Comparison of ENCODE assay signal across 8 cellular contexts in genomic region chr15:64775551-64776401, GRCh38. TPM values are rescaled to one million over a fixed set of nuclear protein-coding genes. Genes with fewer than 3 reads are reported as not detected.
DNase-seq lines count a peak whose midpoint lies in the region; ATAC-seq and TF ChIP-seq lines count a peak whose summit lies in the region.

Gene RBPMS2, minus strand, starts transcription at chr15:64775589. Its CDS starts 270 bp downstream, at chr15:64775319.

- peak within 1 kb of the TSS; percentile 78 for H3K4me3 Mint-ChIP-seq in activated T-helper 1 cell treated with anti-CD3 and anti-CD28 coated beads, Interleukin-12 subunit alpha, Interleukin-12 subunit beta, Interleukin-2, Interleukin-4 antibody, amounts not matched to agents 30 ng/mL and 10 ng/mL and 1 ng/mL, durations not matched to agents 14 hours and 24 hours and 36 hours

- H3K27ac ChIP-seq in hepatocyte, result peak within 1 kb of the TSS; percentile 70

- H3K4me3 ChIP-seq in hepatocyte, result peak within 1 kb of the TSS; percentile 99
- H3K4me3 ChIP-seq in skeletal muscle satellite cell (ENCODE audit: low read length), result peak within 1 kb of the TSS; percentile 66

- ATAC-seq in HG03442 (IDR thresholded peaks at IDR 0.05; ENCODE audit: unreplicated experiment), result no peak

- H3K4me2 ChIP-seq in hepatocyte (peak within 1 kb of the TSS; percentile 100), skeletal muscle satellite cell (ENCODE audit: low read length) (peak within 1 kb of the TSS; percentile 82)

- H3K9me3 ChIP-seq in hepatocyte (ENCODE audit: low read depth), result no peaks in the 10 kb centered on the region
- no peaks in the 10 kb centered on the region for H3K9me3 ChIP-seq in skeletal muscle satellite cell (replicated peaks; ENCODE audit: low read length)

- under 1% methylated on average over 42 of the region's 90 CpGs for WGBS in hepatocyte (ENCODE audit: low lambda C conversion rate, missing lambda C conversion rate)

- H2AFZ ChIP-seq in hepatocyte, result peak within 1 kb of the TSS; percentile 99

- no peaks in the 10 kb centered on the region for H4K20me1 ChIP-seq in hepatocyte (ENCODE audit: insufficient read depth, poor library complexity, severe bottlenecking)

- intact Hi-C loops in activated T-helper 1 cell treated with anti-CD3 and anti-CD28 coated beads, Interleukin-12 subunit alpha, Interleukin-12 subunit beta, Interleukin-2, Interleukin-4 antibody, amounts not matched to agents 30 ng/mL and 10 ng/mL and 1 ng/mL, durations not matched to agents 14 hours and 24 hours and 36 hours (cut with micrococcal nuclease), result no loop called here

- no peak for TF ChIP-seq CTCF in hepatocyte (IDR thresholded peaks at IDR 0.05; ENCODE audit: poor library complexity)

- no peaks in the 10 kb centered on the region for H3K4me1 Mint-ChIP-seq in activated T-helper 1 cell treated with anti-CD3 and anti-CD28 coated beads, Interleukin-12 subunit alpha, Interleukin-12 subunit beta, Interleukin-2, Interleukin-4 antibody, amounts not matched to agents 30 ng/mL and 10 ng/mL and 1 ng/mL, durations not matched to agents 14 hours and 24 hours and 36 hours (ENCODE audit: low read depth)

- H3K36me3 Mint-ChIP-seq in activated T-helper 1 cell treated with anti-CD3 and anti-CD28 coated beads, Interleukin-12 subunit alpha, Interleukin-12 subunit beta, Interleukin-2, Interleukin-4 antibody, amounts not matched to agents 30 ng/mL and 10 ng/mL and 1 ng/mL, durations not matched to agents 14 hours and 24 hours and 36 hours (ENCODE audit: low read depth), result peaks cover 2% of the 10 kb centered on the region

- no peaks in the 10 kb centered on the region for H3K9me3 Mint-ChIP-seq in activated T-helper 1 cell treated with anti-CD3 and anti-CD28 coated beads, Interleukin-12 subunit alpha, Interleukin-12 subunit beta, Interleukin-2, Interleukin-4 antibody, amounts not matched to agents 30 ng/mL and 10 ng/mL and 1 ng/mL, durations not matched to agents 14 hours and 24 hours and 36 hours

- H3K36me3 ChIP-seq in hepatocyte (replicated peaks; ENCODE audit: insufficient read depth, low read depth) (no peaks in the 10 kb centered on the region), skeletal muscle satellite cell (ENCODE audit: insufficient read depth, low read length) (no peaks in the 10 kb centered on the region)

- H3K27me3 ChIP-seq in hepatocyte (no peaks in the 10 kb centered on the region), skeletal muscle satellite cell (ENCODE audit: control insufficient read depth, insufficient read depth, low read length) (peaks cover 48% of the 10 kb centered on the region)

- peaks cover 65% of the 10 kb centered on the region for H3K27me3 Mint-ChIP-seq in activated T-helper 1 cell treated with anti-CD3 and anti-CD28 coated beads, Interleukin-12 subunit alpha, Interleukin-12 subunit beta, Interleukin-2, Interleukin-4 antibody, amounts not matched to agents 30 ng/mL and 10 ng/mL and 1 ng/mL, durations not matched to agents 14 hours and 24 hours and 36 hours (ENCODE audit: insufficient read depth)

- peak within 1 kb of the TSS; percentile 21 for H3K9ac ChIP-seq in skeletal muscle satellite cell (ENCODE audit: low read depth, low read length)

- peak; percentile 25 for DNase-seq in NCI-H748 (lab: John Stamatoyannopoulos, UW; ENCODE audit: unreplicated experiment)
- DNase-seq in NCI-H748 treated with DMSO at 0.1 percent for 48 hours (lab: John Stamatoyannopoulos, UW), result no peak
- no peak for DNase-seq in activated T-helper 1 cell treated with anti-CD3 and anti-CD28 coated beads, Interleukin-12 subunit alpha, Interleukin-12 subunit beta, Interleukin-2, Interleukin-4 antibody, amounts not matched to agents 30 ng/mL and 10 ng/mL and 1 ng/mL, durations not matched to agents 14 hours and 24 hours and 36 hours (ENCODE audit: low spot score)
- peak; percentile 57 for DNase-seq in hepatocyte (ENCODE audit: low spot score)
- no peak for DNase-seq in AML-193 (lab: John Stamatoyannopoulos, UW)
- no peak for DNase-seq in midbrain (lab: John Stamatoyannopoulos, UW)

- peaks cover 6% of the 10 kb centered on the region for H3K4me1 ChIP-seq in hepatocyte (ENCODE audit: insufficient read depth)
- no peaks in the 10 kb centered on the region for H3K4me1 ChIP-seq in skeletal muscle satellite cell (ENCODE audit: control insufficient read depth, insufficient read depth, low read length)

- peaks cover 5% of the 10 kb centered on the region for H3K79me2 ChIP-seq in hepatocyte

- no peaks in the 10 kb centered on the region for H3K9me2 ChIP-seq in hepatocyte (replicated peaks; ENCODE audit: insufficient read depth)

- no peak within 1 kb of the TSS for H3K27ac Mint-ChIP-seq in activated T-helper 1 cell treated with anti-CD3 and anti-CD28 coated beads, Interleukin-12 subunit alpha, Interleukin-12 subunit beta, Interleukin-2, Interleukin-4 antibody, amounts not matched to agents 30 ng/mL and 10 ng/mL and 1 ng/mL, durations not matched to agents 14 hours and 24 hours and 36 hours

RNA-seq across cellular contexts. Expression of gene RBPMS2, which starts in this region (rescaled TPM):
- 0.10 TPM in 1 of 2 replicates, not detected in the other for total RNA-seq in activated T-helper 1 cell treated with anti-CD3 and anti-CD28 coated beads, Interleukin-12 subunit alpha, Interleukin-12 subunit beta, Interleukin-2, Interleukin-4 antibody, amounts not matched to agents 30 ng/mL and 10 ng/mL and 1 ng/mL, durations not matched to agents 14 hours and 24 hours and 36 hours
- total RNA-seq in hepatocyte, result 0.27 and 1.2 TPM in 2 replicates
- 17.0 and 18.0 TPM in 2 replicates for polyA plus RNA-seq in hepatocyte
- total RNA-seq in skeletal muscle satellite cell (2012; rRNA removed), result not detected in 2 replicates

Comparison
In these comparisons a context has a peak if more than half of its experiments do, and no peak if none do; other contexts are left out.
1. DNase-seq: peak in NCI-H748 (single experiment) and hepatocyte (single experiment); none in NCI-H748 treated with DMSO at 0.1 percent for 48 hours (single experiment), activated T-helper 1 cell treated with anti-CD3 and anti-CD28 coated beads, Interleukin-12 subunit alpha, Interleukin-12 subunit beta, Interleukin-2, Interleukin-4 antibody, amounts not matched to agents 30 ng/mL and 10 ng/mL and 1 ng/mL, durations not matched to agents 14 hours and 24 hours and 36 hours (single experiment), AML-193 (0 of 2) and midbrain (single experiment).